29 cellular contexts compared by ENCODE assay signal in genomic region chr7:68456469-68456868, GRCh38.
"Had no signal": no experiment of that assay in that cellular context is flagged by ENCODE, and none has a peak within 500 bp of the region (broad histone marks: within the 10 kb centered on the region; RNA-seq: fewer than 3 reads in every experiment).

No MANE protein-coding gene starts in this region.

- FAIRE-seq: endometrium, endothelial cell of umbilical vein, frontal cortex had no signal

- H3K27ac Mint-ChIP-seq: dendritic cell treated with granulocyte-macrophage colony-stimulating factor and Interleukin-4, amounts not matched to agents 40 ng/mL and 50 ng/mL, for 4 days; effector memory CD8-positive, alpha-beta T cell; endodermal cell had no signal

- H3K4me1 Mint-ChIP-seq: endodermal cell had no signal

- DNase-seq: cortex of kidney; dermis blood vessel endothelial cell; dorsolateral prefrontal cortex; effector CD4-positive, alpha-beta T cell; effector CD8-positive, alpha-beta T cell; effector memory CD4-positive, alpha-beta T cell; effector memory CD8-positive, alpha-beta T cell; endodermal cell; erythroblast; esophagus squamous epithelium; foreskin fibroblast; foreskin keratinocyte; foreskin melanocyte; gastrocnemius medialis; glutamatergic neuron; head of caudate nucleus; heart left ventricle; heart right ventricle; hippocampal formation had no signal

- H3K4me2 ChIP-seq: hepatocyte had no signal

- H2AFZ ChIP-seq: hepatocyte had no signal

- H3K27me3 Mint-ChIP-seq: dendritic cell treated with granulocyte-macrophage colony-stimulating factor and Interleukin-4, amounts not matched to agents 40 ng/mL and 50 ng/mL, for 4 days; effector memory CD8-positive, alpha-beta T cell had no signal

- H3K79me2 ChIP-seq: hepatocyte had no signal

- H3K27me3 ChIP-seq: esophagus muscularis mucosa, foreskin keratinocyte, gastrocnemius medialis, hepatocyte had no signal

- H3K4me3 ChIP-seq: coronary artery, dorsolateral prefrontal cortex, esophagus muscularis mucosa, esophagus squamous epithelium, gastrocnemius medialis, gastroesophageal sphincter, heart left ventricle, heart right ventricle, hepatocyte had no signal

- H3K36me3 ChIP-seq: esophagus muscularis mucosa, esophagus squamous epithelium, gastrocnemius medialis, gastroesophageal sphincter, heart left ventricle, heart right ventricle had no signal

- H3K9me3 ChIP-seq: esophagus muscularis mucosa, esophagus squamous epithelium, gastrocnemius medialis, gastroesophageal sphincter had no signal

- H3K4me3 Mint-ChIP-seq: dendritic cell treated with granulocyte-macrophage colony-stimulating factor and Interleukin-4, amounts not matched to agents 40 ng/mL and 50 ng/mL, for 4 days; effector memory CD8-positive, alpha-beta T cell; endodermal cell had no signal

- H3K27ac ChIP-seq: coronary artery, dorsolateral prefrontal cortex, epithelial cell of prostate, esophagus muscularis mucosa, esophagus squamous epithelium, foreskin keratinocyte, gastrocnemius medialis, gastroesophageal sphincter, heart left ventricle, heart right ventricle, hepatocyte had no signal

- ATAC-seq: effector memory CD8-positive, alpha-beta T cell; esophagus mucosa; foreskin keratinocyte; gastrocnemius medialis; gastroesophageal sphincter; heart left ventricle; heart right ventricle had no signal

- H3K4me1 ChIP-seq: esophagus squamous epithelium, foreskin keratinocyte, gastrocnemius medialis, gastroesophageal sphincter, heart left ventricle, heart right ventricle had no signal
